8 cellular contexts compared by ENCODE assay signal in genomic region chr1:178684542-178685000, GRCh38. TPM values are rescaled to one million over a fixed set of nuclear protein-coding genes. Genes with fewer than 3 reads are reported as not detected.
A peak's percentile ranks its signal among the peaks of the same experiment; 100 is the strongest.
DNase-seq lines count a peak whose midpoint lies in the region; ATAC-seq, FAIRE-seq and TF ChIP-seq lines count a peak whose summit lies in the region.

No MANE protein-coding gene starts in this region.

- H3K36me3 ChIP-seq in endodermal cell (ENCODE audit: control insufficient read depth, insufficient read depth, low read length): no peaks in the 10 kb centered on the region

- no peaks in the 10 kb centered on the region for H3K9me3 ChIP-seq in endodermal cell (ENCODE audit: control insufficient read depth, low read length)

- no peaks in the 10 kb centered on the region for H3K27me3 Mint-ChIP-seq in endodermal cell (ENCODE audit: insufficient read depth)

- FAIRE-seq in frontal cortex (lab: Jason Lieb, UNC): no peak

- no peaks in the 10 kb centered on the region for H3K4me1 Mint-ChIP-seq in endodermal cell

- H3K4me3 ChIP-seq in lower leg skin (ENCODE audit: low read depth, poor library complexity, severe bottlenecking) (no peak overlapping the region), endodermal cell (ENCODE audit: low read length) (no peak overlapping the region)

- WGBS in lower leg skin, 2 donors: 97 to 100% methylated on average over 1 of the region's 1 CpG
- WGBS in endodermal cell (ENCODE audit: insufficient coverage in 1 of 2, insufficient read length in 1 of 2), 2 experiments: 89 to 100% methylated on average over 1 of the region's 1 CpG

- ATAC-seq in GM21360 (IDR thresholded peaks at IDR 0.05; ENCODE audit: unreplicated experiment) (peak; percentile 86), esophagus mucosa (peak; percentile 64)

- no peak for TF ChIP-seq POLR2A in lower leg skin (IDR thresholded peaks at IDR 0.05)

- peak; percentile 84 for DNase-seq in AG09319 (ENCODE audit: extremely low read depth, low read depth)
- peak; percentile 43 for DNase-seq in HPDE6-E6E7 (ENCODE audit: extremely low spot score)
- no peak for DNase-seq in lower leg skin (ENCODE audit: low spot score in 2 of 2)
- DNase-seq in endodermal cell: no peak
- no peak for DNase-seq in activated naive CD4-positive, alpha-beta T cell (lab: John Stamatoyannopoulos, UW)
- no peak for DNase-seq in frontal cortex (ENCODE audit: low spot score in 2 of 2)

- H3K27ac Mint-ChIP-seq in endodermal cell: no peak overlapping the region

- no peaks in the 10 kb centered on the region for H3K9me3 Mint-ChIP-seq in endodermal cell

- no peak overlapping the region for H3K9ac ChIP-seq in endodermal cell (ENCODE audit: extremely low read depth, low read length, poor library complexity, severe bottlenecking)

- H3K27me3 ChIP-seq in endodermal cell (ENCODE audit: control insufficient read depth, insufficient read depth, low read length, poor library complexity, severe bottlenecking): no peaks in the 10 kb centered on the region

- no peak overlapping the region for H3K4me3 Mint-ChIP-seq in endodermal cell

- intact Hi-C loops in lower leg skin (cut with DNase I; ENCODE audit: low total_unique reads): no loop called here

- H3K36me3 Mint-ChIP-seq in endodermal cell (ENCODE audit: low read depth): no peaks in the 10 kb centered on the region

- TF ChIP-seq CTCF in AG09319 (IDR thresholded peaks at IDR 0.05; ENCODE audit: low read depth, low read length): no peak
- no peak for TF ChIP-seq CTCF in lower leg skin (IDR thresholded peaks at IDR 0.05)
- no peak for TF ChIP-seq CTCF in endodermal cell (conservative IDR thresholded peaks at IDR 0.05)

- no peak overlapping the region for H3K27ac ChIP-seq in endodermal cell (ENCODE audit: low read depth, low read length)

- H3K4me1 ChIP-seq in endodermal cell (ENCODE audit: control insufficient read depth, insufficient read depth, low read length): no peaks in the 10 kb centered on the region

RNA-seq across cellular contexts. Expression of gene RALGPS2, which starts 40.5 kb away (rescaled TPM):
- total RNA-seq in esophagus mucosa (30.4 TPM), lower leg skin (10 to 100 TPM; 26.2 to 33.5 (median 31.7) TPM), endodermal cell (10 to 100 TPM; 56.6 to 73.1 TPM), frontal cortex (64.8 TPM)
- polyA plus RNA-seq in endodermal cell (2013, experiment 1 of 2): 43.4 TPM
- polyA plus RNA-seq in endodermal cell (2013, experiment 2 of 2): 44.1 TPM

Comparison
In these comparisons a context has a peak if more than half of its experiments do, and no peak if none do; other contexts are left out.
1. DNase-seq: peak in AG09319 (single experiment) and HPDE6-E6E7 (single experiment); none in lower leg skin (0 of 2), endodermal cell (single experiment), activated naive CD4-positive, alpha-beta T cell (0 of 4) and frontal cortex (0 of 2).